In genomic region chr2:70103531-70104061, GRCh38 we compare ENCODE assay signal across 11 cellular contexts. TPM values are rescaled to one million over a fixed set of nuclear protein-coding genes. Genes with fewer than 3 reads are reported as not detected.
DNase-seq lines count a peak whose midpoint lies in the region; ATAC-seq and TF ChIP-seq lines count a peak whose summit lies in the region.
"Had no signal": no experiment of that assay in that cellular context is flagged by ENCODE, and none has a peak within 500 bp of the region (broad histone marks: within the 10 kb centered on the region; RNA-seq: fewer than 3 reads in every experiment).

No MANE protein-coding gene starts in this region.

- peaks cover 23% of the 10 kb centered on the region for H3K4me1 ChIP-seq in Loucy (ENCODE audit: insufficient read depth, low read length, poor library complexity, severe bottlenecking)
- peaks cover 0 to 12% (median 8%) of the 10 kb centered on the region in 4 donors for H3K4me1 ChIP-seq in sigmoid colon

- H3K4me2 ChIP-seq in Loucy (ENCODE audit: low read depth, low read length, poor library complexity, severe bottlenecking), result peak overlapping the region; percentile 62

- no peak for TF ChIP-seq CTCF in GM12865 (IDR thresholded peaks at IDR 0.05; ENCODE audit: insufficient read depth, low read depth, low read length, missing control alignments)
- TF ChIP-seq CTCF in Loucy (conservative IDR thresholded peaks at IDR 0.05; ENCODE audit: low read length), result peak; percentile 21; the same call in 1 of the 2 replicates
- TF ChIP-seq CTCF in sigmoid colon (IDR thresholded peaks at IDR 0.05), result no peak

- TF ChIP-seq EP300 in sigmoid colon (IDR thresholded peaks at IDR 0.05), result no peak

- H3K27me3 ChIP-seq in Loucy (ENCODE audit: insufficient read depth, low read length, poor library complexity, severe bottlenecking) (no peaks in the 10 kb centered on the region), sigmoid colon (no peaks in the 10 kb centered on the region)

- H3K4me3 Mint-ChIP-seq in effector memory CD8-positive, alpha-beta T cell, result peak overlapping the region; percentile 73 to 78

- no peak for TF ChIP-seq POLR2A in sigmoid colon (IDR thresholded peaks at IDR 0.05)

- peak overlapping the region; percentile 62 for H3K9ac ChIP-seq in Loucy (ENCODE audit: low read depth, low read length, poor library complexity, severe bottlenecking)

- H2AFZ ChIP-seq in Loucy (ENCODE audit: low read length), result peak overlapping the region; percentile 57

- H3K9me3 Mint-ChIP-seq in effector memory CD8-positive, alpha-beta T cell, result no peaks in the 10 kb centered on the region

- H3K27ac ChIP-seq in sigmoid colon, result no peak overlapping the region
- H3K27ac ChIP-seq: RWPE1 had no signal

- ATAC-seq in effector memory CD8-positive, alpha-beta T cell (replicated peaks), result peak; percentile 83
- no peak for ATAC-seq in GM19351 (IDR thresholded peaks at IDR 0.05; ENCODE audit: unreplicated experiment)

- peaks cover 39 to 40% of the 10 kb centered on the region in 2 donors for H3K4me1 Mint-ChIP-seq in effector memory CD8-positive, alpha-beta T cell (ENCODE audit: low read depth in 2 of 2)

- no peaks in the 10 kb centered on the region for H3K9me2 ChIP-seq in Loucy (replicated peaks; ENCODE audit: low read depth, low read length)

- DNase-seq in GM12865 (ENCODE audit: low read depth), result peak; percentile 69
- DNase-seq in effector memory CD8-positive, alpha-beta T cell, result peak; percentile 31 to 51 (median 39)
- DNase-seq in sigmoid colon, result peak; percentile 22
- DNase-seq in posterior vena cava (ENCODE audit: low spot score), result no peak
- no peak for DNase-seq in NK-92 (lab: John Stamatoyannopoulos, UW; ENCODE audit: unreplicated experiment)
- DNase-seq in GM19240 (ENCODE audit: insufficient read length, low spot score), result no peak
- DNase-seq: aorta; stimulated activated CD4-positive, alpha-beta T cell treated with anti-CD3 and anti-CD28 coated beads, Interleukin-4, amount 100 ng/mL, for 4 hours had no signal

- H3K36me3 Mint-ChIP-seq in effector memory CD8-positive, alpha-beta T cell (ENCODE audit: insufficient read depth), result peaks cover 8% of the 10 kb centered on the region

- no peaks in the 10 kb centered on the region for H4K20me1 ChIP-seq in Loucy (ENCODE audit: insufficient read depth, low read length, poor library complexity, severe bottlenecking)

- H3K79me2 ChIP-seq in Loucy (ENCODE audit: insufficient read depth, low read length), result no peaks in the 10 kb centered on the region

- H3K27me3 Mint-ChIP-seq in effector memory CD8-positive, alpha-beta T cell, result no peaks in the 10 kb centered on the region

- no peaks in the 10 kb centered on the region for H3F3A ChIP-seq in Loucy (ENCODE audit: low read depth)

- WGBS in sigmoid colon, 2 donors, result 80 to 88% methylated on average over 5 of the region's 5 CpGs

- H3K9me3 ChIP-seq in Loucy (ENCODE audit: insufficient read depth, low read depth, low read length) (no peaks in the 10 kb centered on the region), sigmoid colon (no peaks in the 10 kb centered on the region)

- H3K4me3 ChIP-seq in GM12865 (ENCODE audit: low read depth, low read length) (peak overlapping the region; percentile 75), Loucy (ENCODE audit: low read length, poor library complexity, severe bottlenecking) (peak overlapping the region; percentile 41), sigmoid colon (no peak overlapping the region)

- intact Hi-C loops in sigmoid colon (cut with DNase I), result no loop called here
- intact Hi-C loops in posterior vena cava (cut with DNase I), result no loop called here

- H3K36me3 ChIP-seq in Loucy (ENCODE audit: insufficient read depth, low read length), result no peaks in the 10 kb centered on the region
- H3K36me3 ChIP-seq in sigmoid colon, result no peaks in the 10 kb centered on the region

- peak overlapping the region; percentile 97 to 98 for H3K27ac Mint-ChIP-seq in effector memory CD8-positive, alpha-beta T cell

RNA-seq across cellular contexts. Expression of gene PCBP1, which starts 16.3 kb away (rescaled TPM):
- total RNA-seq in sigmoid colon (100 to 1,000 TPM; 178 to 186 (median 182) TPM), posterior vena cava (100 to 1,000 TPM; 238 to 269 TPM)
- 100 to 1,000 TPM; 269 to 311 (median 286) TPM for polyA plus RNA-seq in sigmoid colon

Comparison
In these comparisons a context has a peak if more than half of its experiments do, and no peak if none do; other contexts are left out.
1. DNase-seq: peak in GM12865 (single experiment), effector memory CD8-positive, alpha-beta T cell (3 of 3) and sigmoid colon (single experiment); none in posterior vena cava (single experiment), NK-92 (single experiment) and GM19240 (single experiment).
2. H3K4me3 ChIP-seq: peak in GM12865 (single experiment) and Loucy (single experiment); none in sigmoid colon (0 of 4).